18 cellular contexts compared by ENCODE assay signal in the genomic region with DNA sequence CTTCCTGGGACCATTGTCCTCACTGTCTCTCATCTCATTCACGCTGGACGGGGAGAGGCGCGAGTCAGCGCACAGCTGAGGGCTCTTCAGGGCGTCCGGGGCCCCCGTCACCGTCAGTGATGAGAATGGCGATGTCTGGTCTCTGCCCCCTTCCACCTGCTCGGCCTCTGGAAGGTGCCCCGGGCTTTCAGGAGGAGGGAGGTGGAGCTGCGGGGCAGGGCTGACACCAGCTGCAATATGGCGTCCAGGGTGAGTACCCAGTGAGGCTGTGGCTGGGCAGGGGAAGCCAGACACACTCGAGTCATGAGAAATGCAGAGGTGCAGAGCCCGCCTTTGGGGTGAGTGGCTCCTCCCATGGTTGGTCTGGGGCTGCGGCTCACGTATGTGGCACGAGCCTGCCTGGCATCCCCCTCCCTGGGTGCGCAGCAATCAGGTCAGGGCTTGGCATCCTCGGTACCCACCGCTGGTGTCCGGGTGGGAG. TPM values are rescaled to one million over a fixed set of nuclear protein-coding genes. Genes with fewer than 3 reads are reported as not detected.
A peak's percentile ranks its signal among the peaks of the same experiment; 100 is the strongest.
DNase-seq lines count a peak whose midpoint lies in the region; ATAC-seq and TF ChIP-seq lines count a peak whose summit lies in the region.
"Had no signal": no experiment of that assay in that cellular context is flagged by ENCODE, and none has a peak within 500 bp of the region (broad histone marks: within the 10 kb centered on the region; RNA-seq: fewer than 3 reads in every experiment).

No MANE protein-coding gene starts in this region.

- TF ChIP-seq POLR2A in sigmoid colon (IDR thresholded peaks at IDR 0.05): no peak

- ATAC-seq in lower lobe of right lung: no peak
- ATAC-seq: GM12878, GM23338, HCT116 had no signal

- intact Hi-C loops in lower lobe of right lung (cut with DNase I): no loop called here
- intact Hi-C loops in sigmoid colon (cut with DNase I): loop anchor here (5.0 kb wide), 1 partner anchor 44 kb away; no protein-coding TSS in a partner anchor

- H3K27ac ChIP-seq in lower lobe of right lung (no peak overlapping the region), sigmoid colon (no peak overlapping the region)
- H3K27ac ChIP-seq: BLaER1, PC-9 had no signal

- peaks cover under 1% of the 10 kb centered on the region for H3K4me1 ChIP-seq in lower lobe of right lung
- H3K4me1 ChIP-seq in sigmoid colon: peaks cover 0 to 5% (median 2%) of the 10 kb centered on the region in 4 donors

- no peaks in the 10 kb centered on the region for H3K9me3 ChIP-seq in lower lobe of right lung
- no peaks in the 10 kb centered on the region for H3K9me3 ChIP-seq in sigmoid colon
- H3K9me3 ChIP-seq: BLaER1 had no signal

- WGBS in sigmoid colon, 2 donors: 81 to 90% methylated on average over 23 of the region's 23 CpGs

- H3K27me3 ChIP-seq in lower lobe of right lung (ENCODE audit: low read depth) (no peaks in the 10 kb centered on the region), sigmoid colon (no peaks in the 10 kb centered on the region)

- H3K36me3 ChIP-seq in lower lobe of right lung: no peaks in the 10 kb centered on the region
- peaks cover 0 to 18% (median under 1%) of the 10 kb centered on the region in 4 donors for H3K36me3 ChIP-seq in sigmoid colon
- H3K36me3 ChIP-seq: BLaER1 had no signal

- TF ChIP-seq EP300 in sigmoid colon (IDR thresholded peaks at IDR 0.05): no peak

- no peak for TF ChIP-seq CTCF in lower lobe of right lung (IDR thresholded peaks at IDR 0.05)
- TF ChIP-seq CTCF in sigmoid colon (IDR thresholded peaks at IDR 0.05): no peak

- no peak overlapping the region for H3K4me3 ChIP-seq in lower lobe of right lung
- H3K4me3 ChIP-seq in sigmoid colon: no peak overlapping the region
- H3K4me3 ChIP-seq: BLaER1, GM12878, GM23338, PC-9 had no signal

- peak; percentile 8 for DNase-seq in activated CD8-positive, alpha-beta memory T cell treated with anti-CD3 and anti-CD28 coated beads, Interleukin-2, amount 50 U/mL, for 4 hours
- DNase-seq in activated CD8-positive, alpha-beta memory T cell treated with anti-CD3 and anti-CD28 coated beads for 24 hours: no peak
- DNase-seq in NCI-H69 (lab: John Stamatoyannopoulos, UW) (peak; percentile 12), lower lobe of right lung (peak; percentile 42), sigmoid colon (peak; percentile 60), retina (no peak), NOMO-1 treated with dmso at 0.1 percent for 144 hours (lab: John Stamatoyannopoulos, UW; ENCODE audit: unreplicated experiment) (no peak)
- DNase-seq: GDM1, NCI-H1105 treated with DMSO at 0.1 percent for 48 hours, NCI-H187 treated with DMSO at 0.1 percent for 48 hours, NCI-H2171 treated with DMSO at 0.1 percent for 48 hours, NCI-H446 treated with DMSO at 0.1 percent for 48 hours, NCI-H82 had no signal

RNA-seq across cellular contexts. Expression of gene MORN1, which starts 15.1 kb away (rescaled TPM):
- total RNA-seq in lower lobe of right lung: 13.4 TPM
- 1 to 10 TPM; 6.2 to 9.1 (median 6.7) TPM for total RNA-seq in sigmoid colon
- 1 to 10 TPM; 2.4 to 9.1 (median 2.5) TPM for polyA plus RNA-seq in sigmoid colon

RNA-seq across cellular contexts. Expression of gene RER1, which starts 15.3 kb away (rescaled TPM):
- total RNA-seq in lower lobe of right lung: 133 TPM
- total RNA-seq in sigmoid colon: 10 to 100 TPM; 49.0 to 56.2 (median 50.7) TPM
- 100 to 1,000 TPM in 1 of 3 donors, 10 to 100 TPM in 2; 40.8 to 113 (median 52.2) TPM for polyA plus RNA-seq in sigmoid colon

RNA-seq across cellular contexts. Expression of gene PEX10, which starts 36.1 kb away (rescaled TPM):
- total RNA-seq in lower lobe of right lung: 12.4 TPM
- 10 to 100 TPM; 12.8 to 17.0 (median 15.0) TPM for total RNA-seq in sigmoid colon
- polyA plus RNA-seq in sigmoid colon: 10 to 100 TPM in 2 of 3 donors, 1 to 10 TPM in 1; 9.9 to 21.9 (median 12.6) TPM

Comparison
In these comparisons a context has a peak if more than half of its experiments do, and no peak if none do; other contexts are left out.
1. DNase-seq: peak in activated CD8-positive, alpha-beta memory T cell treated with anti-CD3 and anti-CD28 coated beads, Interleukin-2, amount 50 U/mL, for 4 hours (single experiment), NCI-H69 (single experiment), lower lobe of right lung (single experiment) and sigmoid colon (single experiment); none in activated CD8-positive, alpha-beta memory T cell treated with anti-CD3 and anti-CD28 coated beads for 24 hours (single experiment), retina (single experiment) and NOMO-1 treated with dmso at 0.1 percent for 144 hours (single experiment).